Comparison of ENCODE assay signal across 13 cellular contexts in genomic region chr2:165827219-165827920, GRCh38. TPM values are rescaled to one million over a fixed set of nuclear protein-coding genes. Genes with fewer than 3 reads are reported as not detected.
A peak's percentile ranks its signal among the peaks of the same experiment; 100 is the strongest.
DNase-seq lines count a peak whose midpoint lies in the region; ATAC-seq, FAIRE-seq and TF ChIP-seq lines count a peak whose summit lies in the region.
"Had no signal": no experiment of that assay in that cellular context is flagged by ENCODE, and none has a peak within 500 bp of the region (broad histone marks: within the 10 kb centered on the region; RNA-seq: fewer than 3 reads in every experiment).

No MANE protein-coding gene starts in this region.

- RAD21 ChIA-PET in GM12878 (lab: Charles Lee; ENCODE audit: unreplicated experiment), result no interaction called here

- H3K27ac ChIP-seq in GM12878 (ENCODE audit: control insufficient read depth, insufficient read depth) (no peak overlapping the region), testis (no peak overlapping the region), suprapubic skin (no peak overlapping the region)
- H3K27ac ChIP-seq: stomach had no signal

- H3K36me3 ChIP-seq in GM12878 (ENCODE audit: control insufficient read depth in 2 of 2, insufficient read depth in 2 of 2, low read length in 1 of 2) (no peaks in the 10 kb centered on the region), testis (ENCODE audit: low read depth, missing control alignments) (no peaks in the 10 kb centered on the region), suprapubic skin (no peaks in the 10 kb centered on the region)
- H3K36me3 ChIP-seq: MG63, stomach had no signal

- no peak for TF ChIP-seq EP300 in GM12878 (IDR thresholded peaks at IDR 0.05; ENCODE audit: borderline replicate concordance in 1 of 2, control insufficient read depth in 1 of 2, low read depth in 2 of 2, low read length in 2 of 2)
- TF ChIP-seq EP300 in suprapubic skin (IDR thresholded peaks at IDR 0.05), result no peak

- SMC1A ChIA-PET in GM12878 (lab: Charles Lee; ENCODE audit: uncharacterized antibody, unreplicated experiment), result interaction anchor here (1.1 to 1.3 kb wide), 2 partner anchors 14 to 134 kb away, joined by 3 to 6 read pairs; no protein-coding TSS in a partner anchor

- WGBS in GM12878 (ENCODE audit: insufficient coverage, insufficient replicate concordance, low lambda C conversion rate, missing lambda C conversion rate), result 80% methylated on average over 3 of the region's 3 CpGs
- WGBS in testis, 2 donors, result 82 to 90% methylated on average over 3 of the region's 3 CpGs
- WGBS in suprapubic skin, result 91% methylated on average over 3 of the region's 3 CpGs

- no peak overlapping the region for H3K4me3 ChIP-seq in GM12878
- no peak overlapping the region for H3K4me3 ChIP-seq in testis
- no peak overlapping the region for H3K4me3 ChIP-seq in suprapubic skin
- H3K4me3 ChIP-seq: MG63, stomach had no signal

- FAIRE-seq in GM12878 (lab: Jason Lieb, UNC), result no peak

- H3K27me3 ChIP-seq in GM12878 (replicated peaks in 1 of 2; ENCODE audit: control insufficient read depth in 2 of 2, insufficient read depth in 2 of 2, low read length in 1 of 2) (no peaks in the 10 kb centered on the region), testis (no peaks in the 10 kb centered on the region), suprapubic skin (no peaks in the 10 kb centered on the region)
- H3K27me3 ChIP-seq: MG63, stomach had no signal

- intact Hi-C loops in GM12878 (cut with micrococcal nuclease; ENCODE audit: unreplicated experiment) (no loop called here), testis (cut with DNase I; ENCODE audit: low total_unique reads) (no loop called here)

- DNase-seq in GM12878 (ENCODE audit: low read depth, low spot score), result no peak
- DNase-seq in testis, result no peak
- DNase-seq in suprapubic skin (ENCODE audit: low spot score in 2 of 2), result no peak
- DNase-seq: activated naive CD8-positive, alpha-beta T cell treated with anti-CD3 and anti-CD28 coated beads for 36 hours; CD8-positive, alpha-beta T cell; MG63; stimulated activated CD4-positive, alpha-beta T cell treated with anti-CD3 and anti-CD28 coated beads, Interleukin-4, amount 100 ng/mL, for 4 hours; stomach had no signal

- in situ Hi-C loops in GM12878 (cut with MboI), result no loop called here

- TF ChIP-seq CTCF in GM12878 (IDR thresholded peaks at IDR 0.05 in 2 of 3, conservative IDR thresholded peaks at IDR 0.05 in 1 of 3; ENCODE audit: control insufficient read depth in 2 of 3, extremely low read depth in 1 of 3, insufficient read depth in 1 of 3, low read depth in 3 of 3, low read length in 3 of 3), result no peak
- TF ChIP-seq CTCF in testis (IDR thresholded peaks at IDR 0.05), result no peak
- TF ChIP-seq CTCF in suprapubic skin (IDR thresholded peaks at IDR 0.05), result no peak

- no peaks in the 10 kb centered on the region for H3K4me1 ChIP-seq in GM12878 (ENCODE audit: control insufficient read depth, insufficient read depth, low read length)
- H3K4me1 ChIP-seq in testis, result no peaks in the 10 kb centered on the region
- H3K4me1 ChIP-seq in suprapubic skin, result no peaks in the 10 kb centered on the region

- no peaks in the 10 kb centered on the region for H3K79me2 ChIP-seq in GM12878 (ENCODE audit: control insufficient read depth, insufficient read depth, low read length)

- CTCF ChIA-PET in GM12878 (lab: Yijun Ruan, JAX), result interaction anchor here (1.2 kb wide), 1 partner anchor 47 kb away, joined by 4 read pairs; no protein-coding TSS in a partner anchor

- BruUV-seq in GM12878 (replicated peaks; lab: Mats Ljungman, UMichigan), result no TSS peak

- H3K9me3 ChIP-seq in GM12878 (replicated peaks; ENCODE audit: control insufficient read depth, insufficient read depth, low read length) (no peaks in the 10 kb centered on the region), testis (no peaks in the 10 kb centered on the region), suprapubic skin (no peaks in the 10 kb centered on the region)
- H3K9me3 ChIP-seq: MG63, stomach had no signal

- no peak for TF ChIP-seq POLR2A in GM12878 (IDR thresholded peaks at IDR 0.05; ENCODE audit: low read depth, low read length)
- TF ChIP-seq POLR2A in testis (IDR thresholded peaks at IDR 0.05), result no peak
- no peak for TF ChIP-seq POLR2A in suprapubic skin (IDR thresholded peaks at IDR 0.05)

- no peak overlapping the region for H3K4me2 ChIP-seq in GM12878 (ENCODE audit: control insufficient read depth, insufficient read depth)

- no peak for TF ChIP-seq RAD21 in GM12878 (IDR thresholded peaks at IDR 0.05; ENCODE audit: insufficient read depth, low read depth, low read length)

- H2AFZ ChIP-seq in GM12878 (ENCODE audit: control insufficient read depth, low read depth, low read length), result no peak overlapping the region

- ATAC-seq in GM19324 (IDR thresholded peaks at IDR 0.05; ENCODE audit: low FRiP score, unreplicated experiment) (peak; percentile 77), GM21786 (IDR thresholded peaks at IDR 0.05; ENCODE audit: unreplicated experiment) (peak; percentile 75), HG03196 (IDR thresholded peaks at IDR 0.05; ENCODE audit: unreplicated experiment) (peak; percentile 93), GM12878 (peak; percentile 67), GM18858 (IDR thresholded peaks at IDR 0.05; ENCODE audit: unreplicated experiment) (no peak)
- ATAC-seq: CD8-positive, alpha-beta T cell; Right ventricle myocardium inferior had no signal

- POLR2A ChIA-PET in GM12878 (lab: Charles Lee), result no interaction called here

- H4K20me1 ChIP-seq in GM12878 (ENCODE audit: control insufficient read depth, insufficient read depth), result no peaks in the 10 kb centered on the region

- H3K9ac ChIP-seq in GM12878 (ENCODE audit: control insufficient read depth, insufficient read depth, low read length), result no peak overlapping the region

TF ChIP-seq in GM12878, 131 proteins besides CTCF, POLR2A, EP300 and RAD21 (continues in another document):
- TF ChIP-seq EZH2 (IDR thresholded peaks at IDR 0.05; ENCODE audit: borderline replicate concordance, control insufficient read depth, low read depth, low read length) (no peak), RBBP5 (conservative IDR thresholded peaks at IDR 0.05) (no peak), BHLHE40 (IDR thresholded peaks at IDR 0.05; ENCODE audit: borderline replicate concordance in 1 of 2, low read depth in 2 of 2, low read length in 1 of 2) (no peak), BRCA1 (IDR thresholded peaks at IDR 0.05; ENCODE audit: low read depth, low read length) (no peak), MXI1 (IDR thresholded peaks at IDR 0.05; ENCODE audit: low read depth, low read length) (no peak), NRF1 (conservative IDR thresholded peaks at IDR 0.05; ENCODE audit: low read depth, low read length) (no peak), RB1 (IDR thresholded peaks at IDR 0.05; ENCODE audit: borderline replicate concordance) (no peak), ZNF384 (IDR thresholded peaks at IDR 0.05; ENCODE audit: borderline replicate concordance, low read depth, low read length) (no peak), PAX8 (IDR thresholded peaks at IDR 0.05) (no peak), ZSCAN29 (IDR thresholded peaks at IDR 0.05) (no peak), ATF7 (IDR thresholded peaks at IDR 0.05; ENCODE audit: low read depth) (no peak), GABPA (IDR thresholded peaks at IDR 0.05; ENCODE audit: low read depth) (no peak), ZBTB11 (CRISPR knock-in tag; IDR thresholded peaks at IDR 0.05) (no peak)

RNA-seq across cellular contexts. Expression of gene GALNT3, which starts 33.3 kb away (rescaled TPM):
- total RNA-seq in GM12878 (2013; cell fraction: nucleolus; rRNA removed), result 3.0 and 5.1 TPM in 2 replicates
- total RNA-seq in GM12878 (2014; rRNA removed) (0.96 and 1.4 TPM in 2 replicates), GM12878 (2014; rRNA removed; fragmentation: Illumina TruSeq; extraction: Trizol) (1.7 and 1.9 TPM in 2 replicates), GM12878 (2021) (1.0 and 1.4 TPM in 2 replicates), testis (10 to 100 TPM; 13.4 to 16.6 TPM), suprapubic skin (10 to 100 TPM; 14.9 to 24.0 (median 15.9) TPM)
- polyA plus RNA-seq in GM12878 (2011; ENCODE audit: low read depth), result 0.45 TPM
- polyA plus RNA-seq in GM12878 (2011; rRNA removed) (1.1 and 2.6 TPM in 2 replicates), GM12878 (2014; fragmentation: Illumina TruSeq; extraction: Trizol) (1.1 and 1.7 TPM in 2 replicates), GM12878 (2014; fragmentation: Nextera tagmentation; extraction: Ambion mirVana) (under 1 TPM; 0.56 to 0.66 TPM), GM12878 (2014; rRNA removed) (0.53 and 0.67 TPM in 2 replicates), GM12878 (2016; fragmentation: Nextera tagmentation; extraction: Ambion mirVana) (1 to 10 TPM; 2.8 to 3.7 TPM), testis (ENCODE audit: insufficient read depth, low read depth, low replicate concordance) (45.0 TPM)
- polyA plus RNA-seq in GM12878 (2011; cell fraction: cytosol; rRNA removed), result 0.20 and 0.39 TPM in 2 replicates
- 0.98 and 1.6 TPM in 2 replicates for polyA plus RNA-seq in GM12878 (2011; cell fraction: nucleus; rRNA removed)
- 0.45 and 0.91 TPM in 2 replicates for polyA plus RNA-seq in GM12878 (2012)
- 0.66 and 0.72 TPM in 2 replicates for polyA minus RNA-seq in GM12878 (2011; rRNA and poly(A)+ RNA removed)
- polyA minus RNA-seq in GM12878 (2011; cell fraction: cytosol; rRNA and poly(A)+ RNA removed), result 0.62 and 0.80 TPM in 2 replicates
- polyA minus RNA-seq in GM12878 (2011; cell fraction: nucleus; rRNA and poly(A)+ RNA removed), result 0.57 and 0.85 TPM in 2 replicates
- total RNA-seq: Right ventricle myocardium inferior had no signal
